ENCODE assay signal across 13 cellular contexts in the genomic region with DNA sequence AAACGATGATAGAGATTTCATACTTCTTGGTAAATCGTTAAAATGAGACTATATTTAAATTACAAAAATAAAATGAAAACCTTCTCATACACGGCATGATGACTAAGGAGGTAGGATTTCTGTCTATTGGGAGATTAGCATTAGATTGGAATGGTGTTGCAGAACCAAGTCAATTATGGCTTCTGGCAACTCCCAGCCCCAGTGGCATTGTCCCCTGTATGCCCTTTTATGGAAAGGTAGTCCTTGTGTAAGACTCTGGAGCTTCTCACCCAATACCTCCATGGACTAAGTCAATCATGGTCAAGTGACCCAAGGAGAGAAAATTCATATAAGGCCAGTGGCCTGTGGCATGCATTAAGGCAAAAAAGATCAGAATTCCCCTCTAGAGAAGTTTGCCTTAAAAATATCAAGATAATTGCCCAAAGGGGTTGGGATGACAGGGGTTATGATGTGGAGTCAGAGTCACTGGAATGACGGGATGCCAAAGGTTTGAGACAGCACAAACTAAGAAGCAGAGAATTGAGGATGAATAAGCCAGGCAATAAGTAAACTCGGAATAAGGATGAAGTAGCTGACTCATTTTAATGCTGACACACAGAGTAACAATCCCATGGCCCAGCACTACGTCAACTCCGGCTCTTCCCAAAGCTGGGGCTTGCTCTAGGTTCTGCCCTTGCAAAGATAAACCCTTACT. TPM values are rescaled to one million over a fixed set of nuclear protein-coding genes. Genes with fewer than 3 reads are reported as not detected.
DNase-seq lines count a peak whose midpoint lies in the region; ATAC-seq, FAIRE-seq and TF ChIP-seq lines count a peak whose summit lies in the region.
"Had no signal": no experiment of that assay in that cellular context is flagged by ENCODE, and none has a peak within 500 bp of the region (broad histone marks: within the 10 kb centered on the region; RNA-seq: fewer than 3 reads in every experiment).

No MANE protein-coding gene starts in this region.

- POLR2A ChIA-PET in CD4-positive, alpha-beta T cell (lab: Charles Lee): no interaction called here

- H3K4me1 Mint-ChIP-seq in Calu3 (ENCODE audit: low read depth, unreplicated experiment) (no peaks in the 10 kb centered on the region), osteocyte (ENCODE audit: unreplicated experiment) (peaks cover 23% of the 10 kb centered on the region)
- H3K4me1 Mint-ChIP-seq in CD4-positive, alpha-beta T cell (ENCODE audit: low read depth): no peaks in the 10 kb centered on the region
- H3K4me1 Mint-ChIP-seq: nephron had no signal

- no peaks in the 10 kb centered on the region for H3K9me3 Mint-ChIP-seq in Calu3 (ENCODE audit: low read depth, unreplicated experiment)
- H3K9me3 Mint-ChIP-seq in osteocyte (ENCODE audit: unreplicated experiment): no peaks in the 10 kb centered on the region
- H3K9me3 Mint-ChIP-seq in CD4-positive, alpha-beta T cell: no peaks in the 10 kb centered on the region
- H3K9me3 Mint-ChIP-seq: nephron had no signal

- TF ChIP-seq CTCF in Calu3 (IDR thresholded peaks at IDR 0.05; ENCODE audit: unreplicated experiment) (no peak), osteocyte (IDR thresholded peaks at IDR 0.05) (no peak)
- TF ChIP-seq CTCF in CD4-positive, alpha-beta T cell (IDR thresholded peaks at IDR 0.05): no peak

- intact Hi-C loops in Calu3 (cut with micrococcal nuclease; ENCODE audit: unreplicated experiment): no loop called here
- intact Hi-C loops in CD4-positive, alpha-beta T cell (cut with DNase I, micrococcal nuclease): no loop called here

- FAIRE-seq in RCC 7860 (lab: Jason Lieb, UNC): peak; percentile 97

- ATAC-seq in esophagus mucosa (peak; percentile 74), HG03460 (IDR thresholded peaks at IDR 0.05; ENCODE audit: unreplicated experiment) (no peak)
- no peak for ATAC-seq in CD4-positive, alpha-beta T cell (ENCODE audit: poor library complexity)
- ATAC-seq: body of pancreas had no signal

- no peaks in the 10 kb centered on the region for H3K27me3 Mint-ChIP-seq in Calu3 (ENCODE audit: unreplicated experiment)
- H3K27me3 Mint-ChIP-seq in osteocyte (ENCODE audit: unreplicated experiment): no peaks in the 10 kb centered on the region
- H3K27me3 Mint-ChIP-seq in CD4-positive, alpha-beta T cell: no peaks in the 10 kb centered on the region

- DNase-seq in Calu3 (peak; percentile 1), RCC 7860 (ENCODE audit: low spot score) (peak; percentile 99), osteocyte (ENCODE audit: extremely low spot score, unreplicated experiment) (no peak), NCI-H2107 treated with DMSO at 0.1 percent for 48 hours (lab: John Stamatoyannopoulos, UW; ENCODE audit: unreplicated experiment) (no peak)
- DNase-seq in stimulated activated CD4-positive, alpha-beta T cell treated with anti-CD3 and anti-CD28 coated beads, Interleukin-4, amount 100 ng/mL, for 24 hours: no peak
- DNase-seq in CD4-positive, alpha-beta T cell: no peak
- DNase-seq: body of pancreas; stimulated activated CD4-positive, alpha-beta T cell treated with anti-CD3 and anti-CD28 coated beads, Interleukin-2, amount 100 ng/mL, for 48 hours had no signal

- BruUV-seq in Calu3 (replicated peaks; lab: Mats Ljungman, UMichigan): no TSS peak

- CTCF ChIA-PET in Calu3 (lab: Charles Lee): interaction anchor here (1.2 kb wide), 1 partner anchor 16 kb away, joined by 4 read pairs; no protein-coding TSS in a partner anchor
- CTCF ChIA-PET in CD4-positive, alpha-beta T cell (lab: Charles Lee): no interaction called here

- H3K36me3 Mint-ChIP-seq in Calu3 (ENCODE audit: insufficient read depth, unreplicated experiment): no peaks in the 10 kb centered on the region
- H3K36me3 Mint-ChIP-seq in osteocyte (ENCODE audit: unreplicated experiment): no peaks in the 10 kb centered on the region
- no peaks in the 10 kb centered on the region for H3K36me3 Mint-ChIP-seq in CD4-positive, alpha-beta T cell (ENCODE audit: low read depth)

- H3K27me3 ChIP-seq in CD4-positive, alpha-beta T cell (ENCODE audit: control insufficient read depth, insufficient read depth, low read length): no peaks in the 10 kb centered on the region
- H3K27me3 ChIP-seq: body of pancreas, suprapubic skin had no signal

- H3K27ac Mint-ChIP-seq in Calu3 (ENCODE audit: unreplicated experiment): no peak overlapping the region
- peak overlapping the region; percentile 76 for H3K27ac Mint-ChIP-seq in osteocyte (ENCODE audit: unreplicated experiment)
- H3K27ac Mint-ChIP-seq in CD4-positive, alpha-beta T cell: no peak overlapping the region
- H3K27ac Mint-ChIP-seq: nephron had no signal

- H3K4me3 Mint-ChIP-seq in Calu3 (ENCODE audit: low read depth, unreplicated experiment) (no peak overlapping the region), osteocyte (ENCODE audit: unreplicated experiment) (no peak overlapping the region)
- no peak overlapping the region for H3K4me3 Mint-ChIP-seq in CD4-positive, alpha-beta T cell
- H3K4me3 Mint-ChIP-seq: nephron had no signal

- no peak overlapping the region for H3K27ac ChIP-seq in CD4-positive, alpha-beta T cell (ENCODE audit: low read depth, low read length)
- H3K27ac ChIP-seq: body of pancreas, suprapubic skin had no signal

- H3K9me3 ChIP-seq in CD4-positive, alpha-beta T cell (ENCODE audit: control insufficient read depth, low read length): no peaks in the 10 kb centered on the region
- H3K9me3 ChIP-seq: body of pancreas, suprapubic skin had no signal

RNA-seq across cellular contexts. Expression of a gene that starts 57.8 kb away (rescaled TPM):
- total RNA-seq in Calu3 (2022) (not detected in 2 replicates), esophagus mucosa (17.0 TPM), osteocyte (287 and 349 TPM in 2 replicates)
- not detected for total RNA-seq in CD4-positive, alpha-beta T cell
- total RNA-seq: activated CD8-positive, alpha-beta memory T cell treated with anti-CD3 and anti-CD28 coated beads for 36 hours had no signal

Comparison
In these comparisons a context has a peak if more than half of its experiments do, and no peak if none do; other contexts are left out.
1. DNase-seq: peak in Calu3 (single experiment) and RCC 7860 (single experiment); none in osteocyte (single experiment), stimulated activated CD4-positive, alpha-beta T cell treated with anti-CD3 and anti-CD28 coated beads, Interleukin-4, amount 100 ng/mL, for 24 hours (single experiment), CD4-positive, alpha-beta T cell (0 of 10) and NCI-H2107 treated with DMSO at 0.1 percent for 48 hours (single experiment).
2. RNA of a gene that starts 57.8 kb away (total RNA-seq): 287 to 349 TPM in osteocyte and 17.0 TPM in esophagus mucosa (single experiment); not detected in Calu3 and not detected in CD4-positive, alpha-beta T cell; every median in the first group is over 10 times any median in the second.